ENCODE assay signal across 23 cellular contexts in the genomic region with DNA sequence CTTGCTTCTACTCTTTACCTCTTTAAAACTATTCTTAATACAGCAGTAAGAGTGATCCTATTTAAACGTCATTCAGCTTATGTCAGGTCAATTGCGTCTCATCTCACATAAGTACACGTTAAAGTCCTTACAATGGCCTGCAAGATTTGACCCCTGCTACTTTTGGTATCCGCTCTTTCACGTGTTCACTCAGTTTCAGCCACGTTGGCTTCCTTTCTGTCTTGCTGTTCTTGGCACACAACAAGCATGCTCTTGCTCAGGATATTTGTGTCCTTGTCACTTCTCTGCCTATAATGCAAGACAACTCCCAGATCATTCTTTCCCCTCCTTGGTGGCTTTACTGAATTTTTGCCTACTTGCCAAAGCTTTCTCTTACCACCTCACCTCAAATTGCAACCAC.
"Had no signal": no experiment of that assay in that cellular context is flagged by ENCODE, and none has a peak within 500 bp of the region (broad histone marks: within the 10 kb centered on the region; RNA-seq: fewer than 3 reads in every experiment).

No MANE protein-coding gene starts in this region.

- H3K4me3 ChIP-seq: MG63, PC-9, Peyer's patch, SJCRH30 had no signal

- H3K4me1 ChIP-seq: Peyer's patch, SJCRH30 had no signal

- H3K4me2 ChIP-seq: PC-9 had no signal

- H3K27me3 ChIP-seq: MG63, Peyer's patch, SJCRH30 had no signal

- H2AFZ ChIP-seq: PC-9 had no signal

- H3K9me3 ChIP-seq: MG63, Peyer's patch, SJCRH30 had no signal

- ATAC-seq: Right ventricle myocardium inferior, SK-N-SH treated with all-trans-retinoic acid at 6 μM for 48 hours had no signal

- H3K36me3 ChIP-seq: MG63, Peyer's patch, SJCRH30 had no signal

- DNase-seq: KBM-7; MG63; NCI-H1092 treated with DMSO at 0.1 percent for 48 hours; NCI-H1436; NCI-H187; NCI-H2029; NCI-H2081 treated with DMSO at 0.1 percent for 48 hours; NCI-H2171; NCI-H226; NCI-H446; NCI-H510A; NCI-H524 treated with DMSO at 0.1 percent for 48 hours; NCI-H69; NCI-H774; NK-92 treated with Interleukin-12 subunit alpha and Interleukin-12 subunit beta, amount 100 ng/mL, for 24 hours; OCI-M1; PC-9; Peyer's patch; SHP77 treated with DMSO at 0.1 percent for 48 hours; SJCRH30; T-helper 1 cell had no signal

- H3K27ac ChIP-seq: PC-9, Peyer's patch, SJCRH30 had no signal
